1 cellular context compared by ENCODE assay signal in the genomic region with DNA sequence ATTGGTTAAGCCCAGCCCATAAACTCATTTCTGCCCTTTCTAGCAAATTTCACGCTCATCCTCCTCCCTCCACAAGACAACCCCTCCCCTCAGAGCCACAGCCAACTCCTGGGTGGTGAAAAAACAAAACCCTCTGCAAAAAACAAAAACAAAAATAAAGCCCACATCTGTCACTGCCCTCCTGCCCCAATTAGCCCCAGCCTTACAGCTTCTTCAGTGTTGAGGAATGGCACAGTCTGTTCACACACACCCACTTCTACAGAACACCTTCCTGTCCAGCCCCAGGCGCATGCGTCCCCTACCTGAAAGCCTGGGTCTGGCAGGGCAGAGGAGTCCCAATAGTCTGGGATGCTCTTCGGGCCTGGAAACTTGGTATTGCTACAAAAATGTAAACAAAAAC.
TF ChIP-seq lines count a peak whose summit lies in the region.

No MANE protein-coding gene starts in this region.

TF ChIP-seq in IMR-90, 13 proteins besides CTCF, POLR2A, EP300 and RAD21:
- no peak for TF ChIP-seq CEBPB (IDR thresholded peaks at IDR 0.05; ENCODE audit: low read depth, low read length)
- TF ChIP-seq MAFK (IDR thresholded peaks at IDR 0.05; ENCODE audit: low read depth, low read length): no peak
- TF ChIP-seq USF2 (IDR thresholded peaks at IDR 0.05; ENCODE audit: low read depth, low read length): no peak
- TF ChIP-seq NFE2L2 (IDR thresholded peaks at IDR 0.05; ENCODE audit: low read depth, low read length): no peak
- no peak for TF ChIP-seq ELK1 (IDR thresholded peaks at IDR 0.05; ENCODE audit: borderline replicate concordance, low read depth, low read length)
- no peak for TF ChIP-seq SMC3 (IDR thresholded peaks at IDR 0.05; ENCODE audit: low read depth, low read length)
- no peak for TF ChIP-seq RFX5 (IDR thresholded peaks at IDR 0.05; ENCODE audit: low read depth, low read length)
- TF ChIP-seq CHD1 (IDR thresholded peaks at IDR 0.05; ENCODE audit: low read depth, low read length): no peak
- no peak for TF ChIP-seq MAZ (IDR thresholded peaks at IDR 0.05; ENCODE audit: borderline replicate concordance, low read depth, low read length)
- no peak for TF ChIP-seq FOS (IDR thresholded peaks at IDR 0.05; ENCODE audit: low read depth, low read length)
- no peak for TF ChIP-seq BHLHE40 (IDR thresholded peaks at IDR 0.05; ENCODE audit: low read depth, low read length)
- no peak for TF ChIP-seq MXI1 (IDR thresholded peaks at IDR 0.05; ENCODE audit: borderline replicate concordance, low read depth, low read length)
- TF ChIP-seq RCOR1 (IDR thresholded peaks at IDR 0.05; ENCODE audit: insufficient replicate concordance, low read length): no peak
